Comparison of ENCODE assay signal across 19 cellular contexts in the genomic region with DNA sequence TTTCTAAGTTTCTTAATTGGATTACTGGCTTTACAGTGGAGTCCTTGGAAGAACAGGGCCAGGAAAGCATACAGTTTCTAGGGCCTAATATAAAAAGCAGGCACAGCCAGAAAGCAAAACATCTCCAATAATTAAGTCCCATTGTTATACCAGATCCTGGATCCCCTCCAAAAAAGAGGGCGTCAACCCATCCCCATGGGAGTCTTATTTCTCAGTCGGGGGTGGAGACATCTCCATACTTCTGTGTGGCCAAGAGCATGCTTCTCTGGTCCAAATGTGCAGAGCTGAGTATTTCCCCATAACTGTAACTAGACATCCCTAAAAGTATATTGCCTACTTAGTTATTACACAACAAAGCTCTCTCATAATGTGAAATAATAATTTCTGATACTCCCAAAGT.
DNase-seq lines count a peak whose midpoint lies in the region; FAIRE-seq and TF ChIP-seq lines count a peak whose summit lies in the region.
"Had no signal": no experiment of that assay in that cellular context is flagged by ENCODE, and none has a peak within 500 bp of the region (broad histone marks: within the 10 kb centered on the region; RNA-seq: fewer than 3 reads in every experiment).

No MANE protein-coding gene starts in this region.

- no peaks in the 10 kb centered on the region for H3K27me3 Mint-ChIP-seq in activated CD4-positive, alpha-beta memory T cell treated with anti-CD3 and anti-CD28 coated beads, Interleukin-2, amount 10 ng/mL, durations not matched to agents 7 days and 5 days

- POLR2A ChIA-PET in activated CD4-positive, alpha-beta memory T cell treated with anti-CD3 and anti-CD28 coated beads, Interleukin-2, amount 10 ng/mL, durations not matched to agents 7 days and 5 days (lab: Charles Lee): no interaction called here

- no peaks in the 10 kb centered on the region for H3K4me1 ChIP-seq in testis

- H3K27me3 ChIP-seq in testis: no peaks in the 10 kb centered on the region

- H3K9me3 ChIP-seq in testis: no peaks in the 10 kb centered on the region

- H3K27ac Mint-ChIP-seq in activated CD4-positive, alpha-beta memory T cell treated with anti-CD3 and anti-CD28 coated beads, Interleukin-2, amount 10 ng/mL, durations not matched to agents 7 days and 5 days: no peak overlapping the region

- no peak for TF ChIP-seq POLR2A in lower leg skin (IDR thresholded peaks at IDR 0.05)
- no peak for TF ChIP-seq POLR2A in testis (IDR thresholded peaks at IDR 0.05)

- intact Hi-C loops in lower leg skin (cut with DNase I; ENCODE audit: low total_unique reads) (no loop called here), testis (cut with DNase I; ENCODE audit: low total_unique reads) (no loop called here)

- 31 to 34% methylated on average over 2 of the region's 2 CpGs for WGBS in lower leg skin, 2 donors
- 43 to 66% methylated on average over 2 of the region's 2 CpGs for whole genome bisulfite sequencing in testis, 2 donors

- H3K9me3 Mint-ChIP-seq in activated CD4-positive, alpha-beta memory T cell treated with anti-CD3 and anti-CD28 coated beads, Interleukin-2, amount 10 ng/mL, durations not matched to agents 7 days and 5 days: peaks cover 10% of the 10 kb centered on the region

- H3K4me3 ChIP-seq in lower leg skin (ENCODE audit: low read depth, poor library complexity, severe bottlenecking) (no peak overlapping the region), testis (no peak overlapping the region)
- H3K4me3 ChIP-seq: GM12878 had no signal

- FAIRE-seq in RCC 7860 (lab: Jason Lieb, UNC): no peak
- FAIRE-seq: GM12878, GM18507, H1 had no signal

- H3K4me1 Mint-ChIP-seq in activated CD4-positive, alpha-beta memory T cell treated with anti-CD3 and anti-CD28 coated beads, Interleukin-2, amount 10 ng/mL, durations not matched to agents 7 days and 5 days: no peaks in the 10 kb centered on the region

- H3K36me3 Mint-ChIP-seq in activated CD4-positive, alpha-beta memory T cell treated with anti-CD3 and anti-CD28 coated beads, Interleukin-2, amount 10 ng/mL, durations not matched to agents 7 days and 5 days (ENCODE audit: low read depth): no peaks in the 10 kb centered on the region

- CTCF ChIA-PET in activated CD4-positive, alpha-beta memory T cell treated with anti-CD3 and anti-CD28 coated beads, Interleukin-2, amount 10 ng/mL, durations not matched to agents 7 days and 5 days (lab: Charles Lee): interaction anchor here (0.6 kb wide), 1 partner anchor 13 kb away, joined by 3 read pairs; no protein-coding TSS in a partner anchor

- no peak overlapping the region for H3K4me3 Mint-ChIP-seq in activated CD4-positive, alpha-beta memory T cell treated with anti-CD3 and anti-CD28 coated beads, Interleukin-2, amount 10 ng/mL, durations not matched to agents 7 days and 5 days

- H3K27ac ChIP-seq in testis: no peak overlapping the region
- H3K27ac ChIP-seq: C4-2B had no signal

- DNase-seq in NCI-H748 (lab: John Stamatoyannopoulos, UW; ENCODE audit: unreplicated experiment) (peak; percentile 11), NCI-H748 treated with DMSO at 0.1 percent for 48 hours (lab: John Stamatoyannopoulos, UW) (no peak), COR-L47 (lab: John Stamatoyannopoulos, UW) (peak; percentile 32), RCC 7860 (ENCODE audit: low spot score) (peak; percentile 2), lower leg skin (ENCODE audit: low spot score in 2 of 2) (peak; percentile 18 to 87), testis (no peak)
- DNase-seq in activated CD4-positive, alpha-beta memory T cell treated with anti-CD3 and anti-CD28 coated beads, Interleukin-2, amount 10 ng/mL, durations not matched to agents 7 days and 5 days: no peak
- DNase-seq: DMS 273 treated with DMSO at 0.1 percent for 48 hours; GDM1; NCI-H1694; NCI-H2107; NCI-H345; NCI-H526; NK-92 treated with Interleukin-12 subunit alpha and Interleukin-12 subunit beta, amount 100 ng/mL, for 24 hours; PC-3 had no signal

- no peaks in the 10 kb centered on the region for H3K36me3 ChIP-seq in testis (ENCODE audit: low read depth, missing control alignments)

- TF ChIP-seq CTCF in lower leg skin (IDR thresholded peaks at IDR 0.05) (no peak), testis (IDR thresholded peaks at IDR 0.05) (no peak)

Comparison
In these comparisons a context has a peak if more than half of its experiments do, and no peak if none do; other contexts are left out.
1. DNase-seq: peak in NCI-H748 (single experiment), COR-L47 (single experiment), RCC 7860 (single experiment) and lower leg skin (2 of 2); none in NCI-H748 treated with DMSO at 0.1 percent for 48 hours (single experiment), testis (single experiment) and activated CD4-positive, alpha-beta memory T cell treated with anti-CD3 and anti-CD28 coated beads, Interleukin-2, amount 10 ng/mL, durations not matched to agents 7 days and 5 days (single experiment).